ENCODE assay signal across 16 cellular contexts in the genomic region with DNA sequence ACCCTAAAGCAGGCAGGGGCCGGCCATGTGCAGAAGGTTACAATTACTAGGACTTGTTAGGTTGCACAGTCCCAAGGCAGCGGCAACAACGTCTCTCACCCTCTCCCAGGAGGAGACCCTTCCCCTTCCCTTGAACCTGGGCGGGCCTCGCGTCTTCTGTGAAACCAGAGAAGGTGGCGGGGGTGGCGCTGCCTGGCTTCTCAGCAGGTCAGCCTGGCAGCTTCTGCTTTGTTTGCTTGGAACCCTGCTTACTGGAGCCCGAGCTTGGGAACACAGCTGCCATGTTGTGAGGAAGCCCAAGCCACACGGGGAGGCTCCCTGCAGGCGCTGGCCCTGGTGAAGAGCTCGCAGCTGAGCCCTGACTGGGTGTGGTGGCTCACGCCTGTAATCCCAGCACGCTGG. TPM values are rescaled to one million over a fixed set of nuclear protein-coding genes. Genes with fewer than 3 reads are reported as not detected.
A peak's percentile ranks its signal among the peaks of the same experiment; 100 is the strongest.
DNase-seq lines count a peak whose midpoint lies in the region; ATAC-seq and TF ChIP-seq lines count a peak whose summit lies in the region.
"Had no signal": no experiment of that assay in that cellular context is flagged by ENCODE, and none has a peak within 500 bp of the region (broad histone marks: within the 10 kb centered on the region; RNA-seq: fewer than 3 reads in every experiment).

No MANE protein-coding gene starts in this region.

- POLR2A ChIA-PET in activated CD8-positive, alpha-beta T cell treated with anti-CD3 and anti-CD28 coated beads, Interleukin-2, amount 10 ng/mL, durations not matched to agents 7 days and 5 days (lab: Charles Lee): interaction anchor here (0.9 to 2.2 kb wide), 2 partner anchors 16 to 55 kb away, joined by 3 to 11 read pairs; a partner anchor contains a TSS
- POLR2A ChIA-PET in activated CD8-positive, alpha-beta T cell treated with anti-CD3 and anti-CD28 coated beads for 36 hours (lab: Charles Lee): interaction anchor here (0.6 to 1.4 kb wide), 3 partner anchors 16 to 1103 kb away, joined by 3 to 6 read pairs (median 3); a partner anchor contains a TSS
- POLR2A ChIA-PET in PC-9 (lab: Charles Lee; ENCODE audit: unreplicated experiment): no interaction called here

- H3K9me3 ChIP-seq in PC-9 (ENCODE audit: insufficient read depth, low read depth) (no peaks in the 10 kb centered on the region), esophagus squamous epithelium (peaks cover 0 to 12% (median 11%) of the 10 kb centered on the region in 3 donors), stomach (peaks cover 6 to 11% (median 8%) of the 10 kb centered on the region in 4 donors)

- WGBS in esophagus squamous epithelium, 2 donors: 80 to 100% methylated on average over 1 to 10 of the region's 14 CpGs
- WGBS in stomach, 5 donors: 76 to 87% (median 80%) methylated on average over 12 to 14 of the region's 14 CpGs

- H3K27ac ChIP-seq in PC-9: peak overlapping the region; percentile 42
- H3K27ac ChIP-seq in esophagus squamous epithelium: peak overlapping the region; percentile 64 to 99 (median 96)
- H3K27ac ChIP-seq in stomach: peak overlapping the region; percentile 75 to 95 (median 91)
- H3K27ac ChIP-seq: cardiac muscle cell, heart right ventricle, SJSA1 had no signal

- TF ChIP-seq EP300 in stomach (IDR thresholded peaks at IDR 0.05): no peak

- no peaks in the 10 kb centered on the region for H3K9me3 Mint-ChIP-seq in activated CD8-positive, alpha-beta T cell treated with anti-CD3 and anti-CD28 coated beads, Interleukin-2, amount 10 ng/mL, durations not matched to agents 7 days and 5 days (ENCODE audit: insufficient read depth)
- peaks cover 5% of the 10 kb centered on the region for H3K9me3 Mint-ChIP-seq in activated CD8-positive, alpha-beta T cell treated with anti-CD3 and anti-CD28 coated beads for 36 hours
- peaks cover 3% of the 10 kb centered on the region for H3K9me3 Mint-ChIP-seq in stimulated activated effector memory CD8-positive, alpha-beta T cell treated with anti-CD3 and anti-CD28 coated beads, Interleukin-12 subunit alpha, Interleukin-12 subunit beta, amount 100 ng/mL, for 72 hours

- peak overlapping the region; percentile 14 for H3K27ac Mint-ChIP-seq in activated CD8-positive, alpha-beta T cell treated with anti-CD3 and anti-CD28 coated beads, Interleukin-2, amount 10 ng/mL, durations not matched to agents 7 days and 5 days
- H3K27ac Mint-ChIP-seq in activated CD8-positive, alpha-beta T cell treated with anti-CD3 and anti-CD28 coated beads for 36 hours: no peak overlapping the region
- no peak overlapping the region for H3K27ac Mint-ChIP-seq in stimulated activated effector memory CD8-positive, alpha-beta T cell treated with anti-CD3 and anti-CD28 coated beads, Interleukin-12 subunit alpha, Interleukin-12 subunit beta, amount 100 ng/mL, for 72 hours
- H3K27ac Mint-ChIP-seq: activated naive CD8-positive, alpha-beta T cell had no signal

- no peak for ATAC-seq in activated CD8-positive, alpha-beta T cell treated with anti-CD3 and anti-CD28 coated beads, Interleukin-2, amount 10 ng/mL, durations not matched to agents 7 days and 5 days
- no peak for ATAC-seq in activated CD8-positive, alpha-beta T cell treated with anti-CD3 and anti-CD28 coated beads for 36 hours
- no peak for ATAC-seq in GM18858 (IDR thresholded peaks at IDR 0.05; ENCODE audit: unreplicated experiment)
- no peak for ATAC-seq in stimulated activated effector memory CD8-positive, alpha-beta T cell treated with anti-CD3 and anti-CD28 coated beads, Interleukin-12 subunit alpha, Interleukin-12 subunit beta, amount 100 ng/mL, for 72 hours

- H3K4me3 ChIP-seq in PC-9: peak overlapping the region; percentile 56; the same call in 1 of the 2 replicates
- H3K4me3 ChIP-seq in esophagus squamous epithelium: no peak overlapping the region
- no peak overlapping the region for H3K4me3 ChIP-seq in stomach
- H3K4me3 ChIP-seq: cardiac muscle cell, heart right ventricle, SJSA1 had no signal

- no peak for TF ChIP-seq POLR2A in esophagus squamous epithelium (IDR thresholded peaks at IDR 0.05)
- no peak for TF ChIP-seq POLR2A in stomach (IDR thresholded peaks at IDR 0.05)

- H3F3A ChIP-seq in PC-9 (ENCODE audit: insufficient read depth, low read depth): peaks cover 19% of the 10 kb centered on the region; the same call in 1 of the 2 replicates

- H3K36me3 Mint-ChIP-seq in activated CD8-positive, alpha-beta T cell treated with anti-CD3 and anti-CD28 coated beads, Interleukin-2, amount 10 ng/mL, durations not matched to agents 7 days and 5 days (ENCODE audit: low read depth): peaks cover 14% of the 10 kb centered on the region
- H3K36me3 Mint-ChIP-seq in activated CD8-positive, alpha-beta T cell treated with anti-CD3 and anti-CD28 coated beads for 36 hours (ENCODE audit: low read depth): peaks cover 8% of the 10 kb centered on the region
- H3K36me3 Mint-ChIP-seq in stimulated activated effector memory CD8-positive, alpha-beta T cell treated with anti-CD3 and anti-CD28 coated beads, Interleukin-12 subunit alpha, Interleukin-12 subunit beta, amount 100 ng/mL, for 72 hours: peaks cover 60% of the 10 kb centered on the region
- H3K36me3 Mint-ChIP-seq: activated naive CD8-positive, alpha-beta T cell had no signal

- peaks cover 19% of the 10 kb centered on the region for H3K4me1 ChIP-seq in PC-9 (replicated peaks; ENCODE audit: insufficient read depth)
- H3K4me1 ChIP-seq in esophagus squamous epithelium: peaks cover 32 to 76% (median 45%) of the 10 kb centered on the region in 3 donors
- peaks cover 40 to 80% (median 61%) of the 10 kb centered on the region in 4 donors for H3K4me1 ChIP-seq in stomach

- peaks cover 32% of the 10 kb centered on the region for H3K4me1 Mint-ChIP-seq in activated CD8-positive, alpha-beta T cell treated with anti-CD3 and anti-CD28 coated beads, Interleukin-2, amount 10 ng/mL, durations not matched to agents 7 days and 5 days (ENCODE audit: low read depth)
- peaks cover 23% of the 10 kb centered on the region for H3K4me1 Mint-ChIP-seq in activated CD8-positive, alpha-beta T cell treated with anti-CD3 and anti-CD28 coated beads for 36 hours (ENCODE audit: low read depth)
- H3K4me1 Mint-ChIP-seq in stimulated activated effector memory CD8-positive, alpha-beta T cell treated with anti-CD3 and anti-CD28 coated beads, Interleukin-12 subunit alpha, Interleukin-12 subunit beta, amount 100 ng/mL, for 72 hours: peaks cover 33% of the 10 kb centered on the region

- H4K20me1 ChIP-seq in PC-9 (ENCODE audit: insufficient read depth): no peaks in the 10 kb centered on the region

- no TSS peak for BruUV-seq in PC-9 (replicated peaks; lab: Mats Ljungman, UMichigan)

- TF ChIP-seq CTCF in activated CD8-positive, alpha-beta T cell treated with anti-CD3 and anti-CD28 coated beads for 36 hours (IDR thresholded peaks at IDR 0.05): no peak
- TF ChIP-seq CTCF in PC-9 (conservative IDR thresholded peaks at IDR 0.05) (no peak), esophagus squamous epithelium (IDR thresholded peaks at IDR 0.05) (no peak), stomach (IDR thresholded peaks at IDR 0.05) (no peak)

- no peak overlapping the region for H2AFZ ChIP-seq in PC-9

- H3K4me2 ChIP-seq in PC-9: peak overlapping the region; percentile 68

- peak; percentile 20 for DNase-seq in activated CD8-positive, alpha-beta T cell treated with anti-CD3 and anti-CD28 coated beads, Interleukin-2, amount 10 ng/mL, durations not matched to agents 7 days and 5 days
- DNase-seq in activated CD8-positive, alpha-beta T cell treated with anti-CD3 and anti-CD28 coated beads for 36 hours: no peak
- DNase-seq in PC-9: no peak
- DNase-seq in esophagus squamous epithelium (lab: John Stamatoyannopoulos, UW): no peak
- no peak for DNase-seq in stomach
- no peak for DNase-seq in stimulated activated effector memory CD8-positive, alpha-beta T cell treated with anti-CD3 and anti-CD28 coated beads, Interleukin-12 subunit alpha, Interleukin-12 subunit beta, amount 100 ng/mL, for 72 hours (ENCODE audit: low spot score in 2 of 2)
- no peak for DNase-seq in activated gamma-delta T cell treated with Interleukin-2 at 50 U/mL for 16 hours
- DNase-seq: COR-L47, naive B cell, NCI-H187 treated with DMSO at 0.1 percent for 48 hours had no signal

- no peaks in the 10 kb centered on the region for H3K79me2 ChIP-seq in PC-9 (ENCODE audit: low read depth)

- H3K4me3 Mint-ChIP-seq in activated CD8-positive, alpha-beta T cell treated with anti-CD3 and anti-CD28 coated beads, Interleukin-2, amount 10 ng/mL, durations not matched to agents 7 days and 5 days: no peak overlapping the region
- no peak overlapping the region for H3K4me3 Mint-ChIP-seq in activated CD8-positive, alpha-beta T cell treated with anti-CD3 and anti-CD28 coated beads for 36 hours
- H3K4me3 Mint-ChIP-seq in stimulated activated effector memory CD8-positive, alpha-beta T cell treated with anti-CD3 and anti-CD28 coated beads, Interleukin-12 subunit alpha, Interleukin-12 subunit beta, amount 100 ng/mL, for 72 hours: no peak overlapping the region
- H3K4me3 Mint-ChIP-seq: activated naive CD8-positive, alpha-beta T cell had no signal

- CTCF ChIA-PET in activated CD8-positive, alpha-beta T cell treated with anti-CD3 and anti-CD28 coated beads, Interleukin-2, amount 10 ng/mL, durations not matched to agents 7 days and 5 days (lab: Charles Lee): interaction anchor here (0.8 to 1.6 kb wide), 3 partner anchors 10 to 34 kb away, joined by 3 to 6 read pairs (median 3); no protein-coding TSS in a partner anchor
- CTCF ChIA-PET in activated CD8-positive, alpha-beta T cell treated with anti-CD3 and anti-CD28 coated beads for 36 hours (lab: Charles Lee): interaction anchor here (1.1 kb wide), 1 partner anchor 13 kb away, joined by 3 read pairs; no protein-coding TSS in a partner anchor
- CTCF ChIA-PET in PC-9 (lab: Charles Lee): no interaction called here

- no peaks in the 10 kb centered on the region for H3K9me2 ChIP-seq in PC-9 (ENCODE audit: insufficient read depth)

- H3K27me3 Mint-ChIP-seq in activated CD8-positive, alpha-beta T cell treated with anti-CD3 and anti-CD28 coated beads, Interleukin-2, amount 10 ng/mL, durations not matched to agents 7 days and 5 days (ENCODE audit: low read depth): no peaks in the 10 kb centered on the region
- no peaks in the 10 kb centered on the region for H3K27me3 Mint-ChIP-seq in activated CD8-positive, alpha-beta T cell treated with anti-CD3 and anti-CD28 coated beads for 36 hours
- H3K27me3 Mint-ChIP-seq: activated naive CD8-positive, alpha-beta T cell; naive B cell; stimulated activated naive CD8-positive, alpha-beta T cell treated with anti-CD3 and anti-CD28 coated beads, Interleukin-15, amount 100 ng/mL, for 72 hours had no signal

- intact Hi-C loops in activated CD8-positive, alpha-beta T cell treated with anti-CD3 and anti-CD28 coated beads for 36 hours (cut with micrococcal nuclease): no loop called here
- intact Hi-C loops in PC-9 (cut with micrococcal nuclease; ENCODE audit: unreplicated experiment): no loop called here
- intact Hi-C loops in esophagus squamous epithelium (cut with DNase I): no loop called here
- intact Hi-C loops in stomach (cut with DNase I; ENCODE audit: low total_unique reads): no loop called here

- no peaks in the 10 kb centered on the region for H3K36me3 ChIP-seq in PC-9 (ENCODE audit: low read depth)
- H3K36me3 ChIP-seq in esophagus squamous epithelium: peaks cover 23 to 32% (median 26%) of the 10 kb centered on the region in 3 donors
- H3K36me3 ChIP-seq in stomach: peaks cover 26 to 31% (median 31%) of the 10 kb centered on the region in 4 donors
- H3K36me3 ChIP-seq: cardiac muscle cell had no signal

- H3K27me3 ChIP-seq in PC-9 (ENCODE audit: insufficient read depth, low read depth) (no peaks in the 10 kb centered on the region), esophagus squamous epithelium (no peaks in the 10 kb centered on the region), stomach (no peaks in the 10 kb centered on the region)
- H3K27me3 ChIP-seq: cardiac muscle cell, heart right ventricle, SJSA1 had no signal

RNA-seq across cellular contexts. Expression of a gene that starts 15.5 kb away (rescaled TPM):
- 100 to 1,000 TPM; 332 to 348 TPM for total RNA-seq in activated CD8-positive, alpha-beta T cell treated with anti-CD3 and anti-CD28 coated beads, Interleukin-2, amount 10 ng/mL, durations not matched to agents 7 days and 5 days
- total RNA-seq in activated CD8-positive, alpha-beta T cell treated with anti-CD3 and anti-CD28 coated beads for 36 hours: 100 to 1,000 TPM; 323 to 327 TPM
- 132 and 166 TPM in 2 replicates for total RNA-seq in PC-9 (2021)
- 100 to 1,000 TPM; 147 to 300 (median 189) TPM for total RNA-seq in esophagus squamous epithelium
- 100 to 1,000 TPM in 2 of 5 donors, 10 to 100 TPM in 3; 38.7 to 192 (median 83.9) TPM for total RNA-seq in stomach
- polyA plus RNA-seq in stomach: 100 to 1,000 TPM; 102 to 164 (median 130) TPM

RNA-seq across cellular contexts. Expression of a gene that starts 20.1 kb away (rescaled TPM):
- total RNA-seq in activated CD8-positive, alpha-beta T cell treated with anti-CD3 and anti-CD28 coated beads, Interleukin-2, amount 10 ng/mL, durations not matched to agents 7 days and 5 days: 10 to 100 TPM; 48.2 to 53.4 TPM
- 10 to 100 TPM; 36.5 to 44.6 TPM for total RNA-seq in activated CD8-positive, alpha-beta T cell treated with anti-CD3 and anti-CD28 coated beads for 36 hours
- total RNA-seq in PC-9 (2021) (79.2 and 81.0 TPM in 2 replicates), esophagus squamous epithelium (10 to 100 TPM; 42.3 to 79.0 (median 63.8) TPM), stomach (10 to 100 TPM; 17.9 to 39.6 (median 33.3) TPM)
- polyA plus RNA-seq in stomach: 10 to 100 TPM; 39.9 to 50.2 (median 40.9) TPM

Comparison
In these comparisons a context has a peak if more than half of its experiments do, and no peak if none do; other contexts are left out.
1. H3K27ac ChIP-seq: peak in every context shown above with its lines; median percentile 96 in esophagus squamous epithelium; 91 in stomach; 42 in PC-9.